18 cellular contexts compared by ENCODE assay signal in genomic region chr15:62972814-62973213, GRCh38.
A peak's percentile ranks its signal among the peaks of the same experiment; 100 is the strongest.
DNase-seq lines count a peak whose midpoint lies in the region; ATAC-seq and TF ChIP-seq lines count a peak whose summit lies in the region.
"Had no signal": no experiment of that assay in that cellular context is flagged by ENCODE, and none has a peak within 500 bp of the region (broad histone marks: within the 10 kb centered on the region; RNA-seq: fewer than 3 reads in every experiment).

No MANE protein-coding gene starts in this region.

- H3K27me3 ChIP-seq in RWPE2 (ENCODE audit: insufficient read depth, poor library complexity, severe bottlenecking) = no peaks in the 10 kb centered on the region
- H3K27me3 ChIP-seq in vagina = no peaks in the 10 kb centered on the region
- H3K27me3 ChIP-seq: BLaER1 treated with 17β-estradiol and CSF1 and Interleukin-3, amounts not matched to agents 10 nM and 100 nM; gastroesophageal sphincter; testis had no signal

- intact Hi-C loops in vagina (cut with DNase I) = no loop called here

- TF ChIP-seq POLR2A in vagina (IDR thresholded peaks at IDR 0.05) = no peak

- peak; percentile 59; the same call in 2 of the 3 replicates for ATAC-seq in RWPE2 (ENCODE audit: low read depth)
- ATAC-seq in omental fat pad (ENCODE audit: low FRiP score) = peak; percentile 54
- ATAC-seq in HG03135 (IDR thresholded peaks at IDR 0.05; ENCODE audit: unreplicated experiment) = no peak
- no peak for ATAC-seq in HG03571 (IDR thresholded peaks at IDR 0.05; ENCODE audit: unreplicated experiment)
- ATAC-seq: gastroesophageal sphincter had no signal

- H3K4me1 ChIP-seq in RWPE2 (ENCODE audit: insufficient read depth, poor library complexity, severe bottlenecking) = peaks cover 23% of the 10 kb centered on the region
- H3K4me1 ChIP-seq in vagina = no peaks in the 10 kb centered on the region
- H3K4me1 ChIP-seq: BLaER1 treated with 17β-estradiol and CSF1 and Interleukin-3, amounts not matched to agents 10 nM and 100 nM; testis had no signal

- H3K36me3 ChIP-seq in RWPE2 (ENCODE audit: low read depth) (no peaks in the 10 kb centered on the region), vagina (no peaks in the 10 kb centered on the region)
- H3K36me3 ChIP-seq: BLaER1 treated with 17β-estradiol and CSF1 and Interleukin-3, amounts not matched to agents 10 nM and 100 nM; gastroesophageal sphincter had no signal

- H3K27ac ChIP-seq in RWPE2 (ENCODE audit: poor library complexity, severe bottlenecking) (no peak overlapping the region), vagina (no peak overlapping the region)
- H3K27ac ChIP-seq: BLaER1 treated with 17β-estradiol and CSF1 and Interleukin-3, amounts not matched to agents 10 nM and 100 nM; gastroesophageal sphincter; testis had no signal

- H3K9me3 ChIP-seq in RWPE2 (ENCODE audit: severe bottlenecking) (no peaks in the 10 kb centered on the region), vagina (no peaks in the 10 kb centered on the region)
- H3K9me3 ChIP-seq: BLaER1 treated with 17β-estradiol and CSF1 and Interleukin-3, amounts not matched to agents 10 nM and 100 nM; gastroesophageal sphincter; testis had no signal

- no peak for TF ChIP-seq CTCF in RWPE2 (IDR thresholded peaks at IDR 0.05; ENCODE audit: poor library complexity, severe bottlenecking)
- no peak for TF ChIP-seq CTCF in omental fat pad (IDR thresholded peaks at IDR 0.05)
- TF ChIP-seq CTCF in vagina (IDR thresholded peaks at IDR 0.05) = no peak

- H3K4me3 ChIP-seq in RWPE2 (ENCODE audit: severe bottlenecking) (no peak overlapping the region), vagina (no peak overlapping the region)
- H3K4me3 ChIP-seq: BLaER1 treated with 17β-estradiol and CSF1 and Interleukin-3, amounts not matched to agents 10 nM and 100 nM; gastroesophageal sphincter; testis had no signal

- DNase-seq in GM04504 (ENCODE audit: low read depth) (peak; percentile 28), RWPE2 (ENCODE audit: low spot score) (no peak), fibroblast of gingiva (ENCODE audit: low read depth) (peak; percentile 17), omental fat pad (ENCODE audit: low spot score) (no peak), cerebellar cortex (ENCODE audit: low spot score) (no peak), vagina (ENCODE audit: extremely low spot score in 2 of 2) (no peak)
- DNase-seq: activated B cell treated with CpG ODN at 0.5 μM for 24 hours; activated CD8-positive, alpha-beta memory T cell treated with anti-CD3 and anti-CD28 coated beads for 24 hours; amniotic stem cell; DMS53; H9; NCI-H82; stimulated activated CD4-positive, alpha-beta T cell treated with anti-CD3 and anti-CD28 coated beads, Interleukin-4, amount 100 ng/mL, for 24 hours; testis had no signal

Comparison
In these comparisons a context has a peak if more than half of its experiments do, and no peak if none do; other contexts are left out.
1. DNase-seq: peak in GM04504 (single experiment) and fibroblast of gingiva (single experiment); none in RWPE2 (single experiment), omental fat pad (single experiment), cerebellar cortex (single experiment) and vagina (0 of 2).
2. ATAC-seq: peak in RWPE2 (single experiment) and omental fat pad (single experiment); none in HG03135 (single experiment) and HG03571 (single experiment).